ENCODE assay signal across 33 cellular contexts in genomic region chr22:36739185-36739584, GRCh38. TPM values are rescaled to one million over a fixed set of nuclear protein-coding genes. Genes with fewer than 3 reads are reported as not detected.
"Had no signal": no experiment of that assay in that cellular context is flagged by ENCODE, and none has a peak within 500 bp of the region (broad histone marks: within the 10 kb centered on the region; RNA-seq: fewer than 3 reads in every experiment).

No MANE protein-coding gene starts in this region.

- DNase-seq: kidney glomerular epithelial cell; left cardiac atrium; left lung; lower lobe of right lung; mammary epithelial cell; mesenchymal stem cell; naive B cell; natural killer cell; nephron progenitor cell; occipital lobe; retina; right cardiac atrium; small intestine; spleen; stimulated activated CD4-positive, alpha-beta T cell treated with anti-CD3 and anti-CD28 coated beads, Interleukin-4, amount 100 ng/mL, for 24 hours; stimulated activated naive CD4-positive, alpha-beta T cell; upper lobe of left lung had no signal

- H3K36me3 ChIP-seq: left lung, lower lobe of right lung, neural progenitor cell, neutrophil, prostate gland, spleen, suprapubic skin, tibial nerve, upper lobe of left lung, vagina had no signal

- H3K4me3 ChIP-seq: hepatocyte, left lung, lower lobe of right lung, neural progenitor cell, prostate gland, spleen, suprapubic skin, tibial nerve, upper lobe of left lung, vagina had no signal

- H3K4me1 ChIP-seq: neural progenitor cell, parathyroid adenoma, prostate gland, tibial nerve, upper lobe of left lung, vagina had no signal

- H3K9me3 ChIP-seq: lower lobe of right lung, neutrophil, prostate gland, suprapubic skin, vagina had no signal

- H3K27ac ChIP-seq: hepatocyte, left lung, lower lobe of right lung, neural progenitor cell, neutrophil, parathyroid adenoma, prostate gland, spleen, suprapubic skin, tibial nerve, upper lobe of left lung, vagina had no signal

- ATAC-seq: left cardiac atrium; left lung; lower lobe of right lung; natural killer cell; right cardiac atrium; sciatic nerve; stimulated activated effector memory CD8-positive, alpha-beta T cell treated with anti-CD3 and anti-CD28 coated beads, Interleukin-12 subunit alpha, Interleukin-12 subunit beta, amount 100 ng/mL, for 72 hours had no signal

- H3K27me3 ChIP-seq: hepatocyte, upper lobe of left lung, vagina had no signal

RNA-seq across cellular contexts. Expression of gene CACNG2, which starts 35.6 kb away (rescaled TPM):
- total RNA-seq: hepatocyte, left cardiac atrium, left lung, lower lobe of right lung, mammary epithelial cell, mononuclear cell, natural killer cell, osteocyte, prostate gland, right cardiac atrium, sciatic nerve, spleen, subcutaneous adipose tissue, suprapubic skin, tibial nerve, upper lobe of left lung, urinary bladder, vagina had no signal
- polyA plus RNA-seq: hepatocyte, keratinocyte, liver, mammary epithelial cell, right cardiac atrium, spleen, urinary bladder had no signal
